ENCODE assay signal across 8 cellular contexts in genomic region chr11:62546937-62547625, GRCh38. TPM values are rescaled to one million over a fixed set of nuclear protein-coding genes. Genes with fewer than 3 reads are reported as not detected.
DNase-seq lines count a peak whose midpoint lies in the region; ATAC-seq lines count a peak whose summit lies in the region.

No MANE protein-coding gene starts in this region.

- no peak for ATAC-seq in natural killer cell treated with Interleukin-12 subunit alpha and Interleukin-12 subunit beta and Interleukin-15 and Interleukin-18, amount 100 ng/mL, for 72 hours
- ATAC-seq in GM21825 (IDR thresholded peaks at IDR 0.05; ENCODE audit: unreplicated experiment) (no peak), HG03139 (IDR thresholded peaks at IDR 0.05; ENCODE audit: unreplicated experiment) (no peak)

- H3K9me3 Mint-ChIP-seq in natural killer cell treated with Interleukin-12 subunit alpha and Interleukin-12 subunit beta and Interleukin-15 and Interleukin-18, amount 100 ng/mL, for 72 hours: no peaks in the 10 kb centered on the region

- DNase-seq in EL (peak; percentile 71), RKO (ENCODE audit: low spot score) (peak; percentile 73), epithelial cell of prostate (ENCODE audit: low read depth, low spot score) (no peak), NCI-H2107 treated with DMSO at 0.1 percent for 48 hours (lab: John Stamatoyannopoulos, UW; ENCODE audit: unreplicated experiment) (no peak), NCI-H82 treated with DMSO at 0.1 percent for 48 hours (lab: John Stamatoyannopoulos, UW; ENCODE audit: unreplicated experiment) (no peak)
- DNase-seq in natural killer cell treated with Interleukin-12 subunit alpha and Interleukin-12 subunit beta and Interleukin-15 and Interleukin-18, amount 100 ng/mL, for 72 hours (ENCODE audit: low spot score): no peak

- peaks cover 52 to 60% of the 10 kb centered on the region in 2 donors for H3K4me1 Mint-ChIP-seq in natural killer cell treated with Interleukin-12 subunit alpha and Interleukin-12 subunit beta and Interleukin-15 and Interleukin-18, amount 100 ng/mL, for 72 hours (ENCODE audit: low read depth in 2 of 2)

- H3K27ac ChIP-seq in epithelial cell of prostate: peak overlapping the region; percentile 98

- no peaks in the 10 kb centered on the region for H3K27me3 Mint-ChIP-seq in natural killer cell treated with Interleukin-12 subunit alpha and Interleukin-12 subunit beta and Interleukin-15 and Interleukin-18, amount 100 ng/mL, for 72 hours

- H3K36me3 Mint-ChIP-seq in natural killer cell treated with Interleukin-12 subunit alpha and Interleukin-12 subunit beta and Interleukin-15 and Interleukin-18, amount 100 ng/mL, for 72 hours: no peaks in the 10 kb centered on the region

- H3K4me3 Mint-ChIP-seq in natural killer cell treated with Interleukin-12 subunit alpha and Interleukin-12 subunit beta and Interleukin-15 and Interleukin-18, amount 100 ng/mL, for 72 hours: peak overlapping the region; percentile 83

- no peak overlapping the region for H3K27ac Mint-ChIP-seq in natural killer cell treated with Interleukin-12 subunit alpha and Interleukin-12 subunit beta and Interleukin-15 and Interleukin-18, amount 100 ng/mL, for 72 hours

RNA-seq across cellular contexts. Expression of gene AHNAK, which starts 0.5 kb away (rescaled TPM):
- 10 to 100 TPM; 49.2 to 60.0 TPM for total RNA-seq in natural killer cell treated with Interleukin-12 subunit alpha and Interleukin-12 subunit beta and Interleukin-15 and Interleukin-18, amount 100 ng/mL, for 72 hours

RNA-seq across cellular contexts. Expression of gene EEF1G, which starts 26.6 kb away (rescaled TPM):
- total RNA-seq in natural killer cell treated with Interleukin-12 subunit alpha and Interleukin-12 subunit beta and Interleukin-15 and Interleukin-18, amount 100 ng/mL, for 72 hours: 1,000 to 10,000 TPM in 1 of 2 donors, 100 to 1,000 TPM in 1; 898 to 1,016 TPM

RNA-seq across cellular contexts. Expression of gene TUT1, which starts 44.2 kb away (rescaled TPM):
- 10 to 100 TPM; 24.1 to 35.7 TPM for total RNA-seq in natural killer cell treated with Interleukin-12 subunit alpha and Interleukin-12 subunit beta and Interleukin-15 and Interleukin-18, amount 100 ng/mL, for 72 hours

RNA-seq across cellular contexts. Expression of gene MTA2, which starts 54.6 kb away (rescaled TPM):
- total RNA-seq in natural killer cell treated with Interleukin-12 subunit alpha and Interleukin-12 subunit beta and Interleukin-15 and Interleukin-18, amount 100 ng/mL, for 72 hours: 100 to 1,000 TPM; 234 to 259 TPM

Comparison
In these comparisons a context has a peak if more than half of its experiments do, and no peak if none do; other contexts are left out.
1. DNase-seq: peak in EL (single experiment) and RKO (single experiment); none in epithelial cell of prostate (single experiment), natural killer cell treated with Interleukin-12 subunit alpha and Interleukin-12 subunit beta and Interleukin-15 and Interleukin-18, amount 100 ng/mL, for 72 hours (single experiment), NCI-H2107 treated with DMSO at 0.1 percent for 48 hours (single experiment) and NCI-H82 treated with DMSO at 0.1 percent for 48 hours (single experiment).